ENCODE assay signal across 11 cellular contexts in genomic region chr18:38545071-38545470, GRCh38.
A peak's percentile ranks its signal among the peaks of the same experiment; 100 is the strongest.
DNase-seq lines count a peak whose midpoint lies in the region; ATAC-seq, FAIRE-seq and TF ChIP-seq lines count a peak whose summit lies in the region.
"Had no signal": no experiment of that assay in that cellular context is flagged by ENCODE, and none has a peak within 500 bp of the region (broad histone marks: within the 10 kb centered on the region; RNA-seq: fewer than 3 reads in every experiment).

No MANE protein-coding gene starts in this region.

- no peaks in the 10 kb centered on the region for H3K27me3 ChIP-seq in heart left ventricle
- no peaks in the 10 kb centered on the region for H3K27me3 ChIP-seq in GM12878 (replicated peaks in 1 of 2; ENCODE audit: control insufficient read depth in 2 of 2, insufficient read depth in 2 of 2, low read length in 1 of 2)
- no peaks in the 10 kb centered on the region for H3K27me3 ChIP-seq in tibial artery
- H3K27me3 ChIP-seq: colonic mucosa, stomach had no signal

- no peak overlapping the region for H3K27ac Mint-ChIP-seq in stimulated activated naive B cell treated with anti-CD40 and anti-IgM and Interleukin-4, amounts not matched to agents 10 μg/mL and 1 μg/mL and 100 μg/mL, for 72 hours
- no peak overlapping the region for H3K27ac Mint-ChIP-seq in activated T-helper 2 cell treated with anti-CD3 and anti-CD28 coated beads, Interferon-gamma antibody, Interleukin-2, Interleukin-4, amounts not matched to agents 10 μg/mL and 5 μg/mL and 100 μg/mL, durations not matched to agents 14 hours and 24 hours and 36 hours

- intact Hi-C loops in heart left ventricle (cut with DNase I): no loop called here
- intact Hi-C loops in Right ventricle myocardium inferior (cut with DNase I): no loop called here
- intact Hi-C loops in GM12878 (cut with micrococcal nuclease; ENCODE audit: unreplicated experiment): no loop called here
- intact Hi-C loops in tibial artery (cut with DNase I; ENCODE audit: low total_unique reads): no loop called here
- intact Hi-C loops in activated T-helper 2 cell treated with anti-CD3 and anti-CD28 coated beads, Interferon-gamma antibody, Interleukin-2, Interleukin-4, amounts not matched to agents 10 μg/mL and 5 μg/mL and 100 μg/mL, durations not matched to agents 14 hours and 24 hours and 36 hours (cut with micrococcal nuclease): no loop called here

- SMC1A ChIA-PET in GM12878 (lab: Charles Lee; ENCODE audit: uncharacterized antibody, unreplicated experiment): interaction anchor here (0.7 to 1.7 kb wide), 4 partner anchors 66 to 1663 kb away, joined by 3 to 4 read pairs (median 3); no protein-coding TSS in a partner anchor

- H3K4me3 ChIP-seq in heart left ventricle (no peak overlapping the region), GM12878 (no peak overlapping the region), tibial artery (no peak overlapping the region)
- H3K4me3 ChIP-seq: colonic mucosa, stomach had no signal

- TF ChIP-seq CTCF in heart left ventricle (IDR thresholded peaks at IDR 0.05) (peak in 9 of 12 donors; percentile 17 to 49 (median 26)), GM12878 (IDR thresholded peaks at IDR 0.05 in 2 of 3, conservative IDR thresholded peaks at IDR 0.05 in 1 of 3; ENCODE audit: control insufficient read depth in 2 of 3, extremely low read depth in 1 of 3, insufficient read depth in 1 of 3, low read depth in 3 of 3, low read length in 3 of 3) (peak; percentile 31 to 44 (median 33); a peak in 4 of 6 replicates), tibial artery (IDR thresholded peaks at IDR 0.05) (no peak)

- 54 to 69% (median 66%) methylated on average over 1 of the region's 1 CpG for WGBS in heart left ventricle, 4 donors
- WGBS in GM12878 (ENCODE audit: insufficient coverage, insufficient replicate concordance, low lambda C conversion rate, missing lambda C conversion rate): 33% methylated on average over 1 of the region's 1 CpG

- no TSS peak for BruUV-seq in GM12878 (replicated peaks; lab: Mats Ljungman, UMichigan)

- no peak for TF ChIP-seq EP300 in GM12878 (IDR thresholded peaks at IDR 0.05; ENCODE audit: borderline replicate concordance in 1 of 2, control insufficient read depth in 1 of 2, low read depth in 2 of 2, low read length in 2 of 2)

- peak; percentile 62 for TF ChIP-seq RAD21 in GM12878 (IDR thresholded peaks at IDR 0.05; ENCODE audit: insufficient read depth, low read depth, low read length)

- H3K79me2 ChIP-seq in GM12878 (ENCODE audit: control insufficient read depth, insufficient read depth, low read length): no peaks in the 10 kb centered on the region

- no peaks in the 10 kb centered on the region for H4K20me1 ChIP-seq in GM12878 (ENCODE audit: control insufficient read depth, insufficient read depth)

- no peak overlapping the region for H3K9ac ChIP-seq in GM12878 (ENCODE audit: control insufficient read depth, insufficient read depth, low read length)

- in situ Hi-C loops in GM12878 (cut with MboI): no loop called here

- no peak overlapping the region for H3K4me3 Mint-ChIP-seq in stimulated activated naive B cell treated with anti-CD40 and anti-IgM and Interleukin-4, amounts not matched to agents 10 μg/mL and 1 μg/mL and 100 μg/mL, for 72 hours
- H3K4me3 Mint-ChIP-seq in activated T-helper 2 cell treated with anti-CD3 and anti-CD28 coated beads, Interferon-gamma antibody, Interleukin-2, Interleukin-4, amounts not matched to agents 10 μg/mL and 5 μg/mL and 100 μg/mL, durations not matched to agents 14 hours and 24 hours and 36 hours (ENCODE audit: low read depth): no peak overlapping the region

- H3K4me1 Mint-ChIP-seq in stimulated activated naive B cell treated with anti-CD40 and anti-IgM and Interleukin-4, amounts not matched to agents 10 μg/mL and 1 μg/mL and 100 μg/mL, for 72 hours: peaks cover 0 to 1% of the 10 kb centered on the region in 2 donors
- H3K4me1 Mint-ChIP-seq in activated T-helper 2 cell treated with anti-CD3 and anti-CD28 coated beads, Interferon-gamma antibody, Interleukin-2, Interleukin-4, amounts not matched to agents 10 μg/mL and 5 μg/mL and 100 μg/mL, durations not matched to agents 14 hours and 24 hours and 36 hours (ENCODE audit: low read depth): no peaks in the 10 kb centered on the region

- H3K9me3 ChIP-seq in heart left ventricle (no peaks in the 10 kb centered on the region), GM12878 (replicated peaks; ENCODE audit: control insufficient read depth, insufficient read depth, low read length) (no peaks in the 10 kb centered on the region), tibial artery (no peaks in the 10 kb centered on the region)
- H3K9me3 ChIP-seq: colonic mucosa had no signal

- no peak overlapping the region for H3K4me2 ChIP-seq in GM12878 (ENCODE audit: control insufficient read depth, insufficient read depth)

- H3K36me3 ChIP-seq in heart left ventricle: no peaks in the 10 kb centered on the region
- no peaks in the 10 kb centered on the region for H3K36me3 ChIP-seq in GM12878 (ENCODE audit: control insufficient read depth in 2 of 2, insufficient read depth in 2 of 2, low read length in 1 of 2)
- H3K36me3 ChIP-seq in tibial artery: no peaks in the 10 kb centered on the region
- H3K36me3 ChIP-seq: colonic mucosa, stomach had no signal

- ATAC-seq in heart left ventricle (no peak), Right ventricle myocardium inferior (no peak), GM12878 (peak; percentile 61; the same call in 2 of the 3 replicates)
- ATAC-seq in stimulated activated naive B cell treated with anti-CD40 and anti-IgM and Interleukin-4, amounts not matched to agents 10 μg/mL and 1 μg/mL and 100 μg/mL, for 72 hours (replicated peaks): peak; percentile 69 to 79

- no peaks in the 10 kb centered on the region for H3K9me3 Mint-ChIP-seq in stimulated activated naive B cell treated with anti-CD40 and anti-IgM and Interleukin-4, amounts not matched to agents 10 μg/mL and 1 μg/mL and 100 μg/mL, for 72 hours
- H3K9me3 Mint-ChIP-seq in activated T-helper 2 cell treated with anti-CD3 and anti-CD28 coated beads, Interferon-gamma antibody, Interleukin-2, Interleukin-4, amounts not matched to agents 10 μg/mL and 5 μg/mL and 100 μg/mL, durations not matched to agents 14 hours and 24 hours and 36 hours: no peaks in the 10 kb centered on the region

- no peak for TF ChIP-seq POLR2A in heart left ventricle (IDR thresholded peaks at IDR 0.05)
- no peak for TF ChIP-seq POLR2A in GM12878 (IDR thresholded peaks at IDR 0.05; ENCODE audit: low read depth, low read length)

- no peaks in the 10 kb centered on the region for H3K27me3 Mint-ChIP-seq in stimulated activated naive B cell treated with anti-CD40 and anti-IgM and Interleukin-4, amounts not matched to agents 10 μg/mL and 1 μg/mL and 100 μg/mL, for 72 hours
- no peaks in the 10 kb centered on the region for H3K27me3 Mint-ChIP-seq in activated T-helper 2 cell treated with anti-CD3 and anti-CD28 coated beads, Interferon-gamma antibody, Interleukin-2, Interleukin-4, amounts not matched to agents 10 μg/mL and 5 μg/mL and 100 μg/mL, durations not matched to agents 14 hours and 24 hours and 36 hours (ENCODE audit: low read depth)

- CTCF ChIA-PET in GM12878 (lab: Yijun Ruan, JAX): interaction anchor here (0.6 to 1.6 kb wide), 5 partner anchors 28 to 338 kb away, joined by 3 to 4 read pairs (median 3); no protein-coding TSS in a partner anchor

- DNase-seq in heart left ventricle: no peak
- DNase-seq in Right ventricle myocardium inferior (ENCODE audit: missing footprints): no peak
- DNase-seq in HT1080 (ENCODE audit: low read depth): peak; percentile 36
- no peak for DNase-seq in GM12878 (ENCODE audit: low read depth, low spot score)
- peak; percentile 17 for DNase-seq in stimulated activated naive B cell treated with anti-CD40 and anti-IgM and Interleukin-4, amounts not matched to agents 10 μg/mL and 1 μg/mL and 100 μg/mL, for 72 hours
- DNase-seq in OCI-M2 (lab: John Stamatoyannopoulos, UW; ENCODE audit: unreplicated experiment): no peak
- DNase-seq in tibial artery: no peak
- DNase-seq in activated T-helper 2 cell treated with anti-CD3 and anti-CD28 coated beads, Interferon-gamma antibody, Interleukin-2, Interleukin-4, amounts not matched to agents 10 μg/mL and 5 μg/mL and 100 μg/mL, durations not matched to agents 14 hours and 24 hours and 36 hours (ENCODE audit: low spot score): no peak
- DNase-seq: colonic mucosa; NK-92 treated with Interleukin-12 subunit alpha and Interleukin-12 subunit beta, amount 100 ng/mL, for 24 hours; stomach had no signal

- no peak for FAIRE-seq in GM12878 (lab: Jason Lieb, UNC)

- H3K27ac ChIP-seq in heart left ventricle (no peak overlapping the region), GM12878 (ENCODE audit: control insufficient read depth, insufficient read depth) (no peak overlapping the region), tibial artery (no peak overlapping the region)
- H3K27ac ChIP-seq: colonic mucosa, stomach had no signal

- RAD21 ChIA-PET in GM12878 (lab: Charles Lee; ENCODE audit: unreplicated experiment): interaction anchor here (0.8 kb wide), 1 partner anchor 1028 kb away, joined by 3 read pairs; no protein-coding TSS in a partner anchor

- no peak overlapping the region for H2AFZ ChIP-seq in GM12878 (ENCODE audit: control insufficient read depth, low read depth, low read length)

- no peaks in the 10 kb centered on the region for H3K4me1 ChIP-seq in heart left ventricle
- H3K4me1 ChIP-seq in GM12878 (ENCODE audit: control insufficient read depth, insufficient read depth, low read length): no peaks in the 10 kb centered on the region
- no peaks in the 10 kb centered on the region for H3K4me1 ChIP-seq in tibial artery
- H3K4me1 ChIP-seq: colonic mucosa, stomach had no signal

- POLR2A ChIA-PET in GM12878 (lab: Charles Lee): no interaction called here

- no peaks in the 10 kb centered on the region for H3K36me3 Mint-ChIP-seq in stimulated activated naive B cell treated with anti-CD40 and anti-IgM and Interleukin-4, amounts not matched to agents 10 μg/mL and 1 μg/mL and 100 μg/mL, for 72 hours
- H3K36me3 Mint-ChIP-seq in activated T-helper 2 cell treated with anti-CD3 and anti-CD28 coated beads, Interferon-gamma antibody, Interleukin-2, Interleukin-4, amounts not matched to agents 10 μg/mL and 5 μg/mL and 100 μg/mL, durations not matched to agents 14 hours and 24 hours and 36 hours (ENCODE audit: low read depth): no peaks in the 10 kb centered on the region

TF ChIP-seq in GM12878, 131 proteins besides CTCF, POLR2A, EP300 and RAD21:
- no peak for TF ChIP-seq JUNB (IDR thresholded peaks at IDR 0.05)
- TF ChIP-seq SMC3 (IDR thresholded peaks at IDR 0.05; ENCODE audit: borderline replicate concordance, low read length): peak; percentile 40; the same call in 1 of the 2 replicates

Comparison
In these comparisons a context has a peak if more than half of its experiments do, and no peak if none do; other contexts are left out.
1. ATAC-seq: peak in GM12878 (single experiment) and stimulated activated naive B cell treated with anti-CD40 and anti-IgM and Interleukin-4, amounts not matched to agents 10 μg/mL and 1 μg/mL and 100 μg/mL, for 72 hours (2 of 2); none in heart left ventricle (0 of 4) and Right ventricle myocardium inferior (single experiment).
2. DNase-seq: peak in HT1080 (single experiment) and stimulated activated naive B cell treated with anti-CD40 and anti-IgM and Interleukin-4, amounts not matched to agents 10 μg/mL and 1 μg/mL and 100 μg/mL, for 72 hours (single experiment); none in heart left ventricle (0 of 5), Right ventricle myocardium inferior (single experiment), GM12878 (single experiment), OCI-M2 (single experiment), tibial artery (0 of 2) and activated T-helper 2 cell treated with anti-CD3 and anti-CD28 coated beads, Interferon-gamma antibody, Interleukin-2, Interleukin-4, amounts not matched to agents 10 μg/mL and 5 μg/mL and 100 μg/mL, durations not matched to agents 14 hours and 24 hours and 36 hours (single experiment).
3. CTCF ChIP-seq: peak in heart left ventricle (9 of 12) and GM12878 (3 of 3); none in tibial artery (0 of 2).